Comparison of ENCODE assay signal across 8 cellular contexts in genomic region chr3:45795882-45796765, GRCh38. TPM values are rescaled to one million over a fixed set of nuclear protein-coding genes. Genes with fewer than 3 reads are reported as not detected.
DNase-seq lines count a peak whose midpoint lies in the region; ATAC-seq and TF ChIP-seq lines count a peak whose summit lies in the region.

A gene with protein sequence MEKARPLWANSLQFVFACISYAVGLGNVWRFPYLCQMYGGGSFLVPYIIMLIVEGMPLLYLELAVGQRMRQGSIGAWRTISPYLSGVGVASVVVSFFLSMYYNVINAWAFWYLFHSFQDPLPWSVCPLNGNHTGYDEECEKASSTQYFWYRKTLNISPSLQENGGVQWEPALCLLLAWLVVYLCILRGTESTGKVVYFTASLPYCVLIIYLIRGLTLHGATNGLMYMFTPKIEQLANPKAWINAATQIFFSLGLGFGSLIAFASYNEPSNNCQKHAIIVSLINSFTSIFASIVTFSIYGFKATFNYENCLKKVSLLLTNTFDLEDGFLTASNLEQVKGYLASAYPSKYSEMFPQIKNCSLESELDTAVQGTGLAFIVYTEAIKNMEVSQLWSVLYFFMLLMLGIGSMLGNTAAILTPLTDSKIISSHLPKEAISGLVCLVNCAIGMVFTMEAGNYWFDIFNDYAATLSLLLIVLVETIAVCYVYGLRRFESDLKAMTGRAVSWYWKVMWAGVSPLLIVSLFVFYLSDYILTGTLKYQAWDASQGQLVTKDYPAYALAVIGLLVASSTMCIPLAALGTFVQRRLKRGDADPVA (minus strand): TSS chr3:45796536. CDS start chr3:45796419, 117 bp downstream.

- H3K4me1 ChIP-seq in osteoblast (ENCODE audit: insufficient read depth, low read length): no peaks in the 10 kb centered on the region

- H4K20me1 ChIP-seq in osteoblast (ENCODE audit: insufficient read depth, low read length): no peaks in the 10 kb centered on the region

- no peaks in the 10 kb centered on the region for H3K36me3 ChIP-seq in osteoblast (ENCODE audit: insufficient read depth, low read length)

- H3K27me3 Mint-ChIP-seq in Calu3 (ENCODE audit: unreplicated experiment): peaks cover 51% of the 10 kb centered on the region
- H3K27me3 Mint-ChIP-seq in T-helper 17 cell: peaks cover 62% of the 10 kb centered on the region

- no peak within 1 kb of the TSS for H3K27ac ChIP-seq in osteoblast (ENCODE audit: low read depth, low read length)

- no peak within 1 kb of the TSS for H3K27ac Mint-ChIP-seq in Calu3 (ENCODE audit: unreplicated experiment)
- H3K27ac Mint-ChIP-seq in T-helper 17 cell: peak within 1 kb of the TSS; percentile 51

- H2AFZ ChIP-seq in osteoblast (ENCODE audit: low read length): peak within 1 kb of the TSS; percentile 22

- H3K9me3 ChIP-seq in T-helper 17 cell (ENCODE audit: control insufficient read depth, low read length, poor library complexity, severe bottlenecking): no peaks in the 10 kb centered on the region
- H3K9me3 ChIP-seq in osteoblast (ENCODE audit: low read depth, low read length): no peaks in the 10 kb centered on the region

- no TSS peak for BruUV-seq in Calu3 (replicated peaks; lab: Mats Ljungman, UMichigan)

- H3K27me3 ChIP-seq in osteoblast (ENCODE audit: insufficient read depth, low read length): peaks cover 89% of the 10 kb centered on the region

- H3K9me3 Mint-ChIP-seq in Calu3 (ENCODE audit: low read depth, unreplicated experiment): no peaks in the 10 kb centered on the region

- peak; percentile 39 for DNase-seq in Calu3
- DNase-seq in T-helper 17 cell: no peak
- no peak for DNase-seq in fibroblast of the aortic adventitia (ENCODE audit: low read depth)
- peak; percentile 71 for DNase-seq in osteoblast (ENCODE audit: insufficient read length, low spot score, missing footprints)
- DNase-seq in NCI-H128 (lab: John Stamatoyannopoulos, UW; ENCODE audit: unreplicated experiment): no peak
- DNase-seq in NCI-H2196 treated with DMSO at 0.1 percent for 48 hours (lab: John Stamatoyannopoulos, UW; ENCODE audit: unreplicated experiment): no peak
- no peak for DNase-seq in NOMO-1 treated with DMSO at 0.1 percent for 48 hours (lab: John Stamatoyannopoulos, UW; ENCODE audit: unreplicated experiment)

- intact Hi-C loops in Calu3 (cut with micrococcal nuclease; ENCODE audit: unreplicated experiment): no loop called here

- ATAC-seq in T-helper 17 cell (peak; percentile 52), HG03175 (IDR thresholded peaks at IDR 0.05; ENCODE audit: unreplicated experiment) (no peak)

- H3K4me3 Mint-ChIP-seq in Calu3 (ENCODE audit: low read depth, unreplicated experiment) (peak within 1 kb of the TSS; percentile 67), T-helper 17 cell (peak within 1 kb of the TSS; percentile 87)

- H3K4me2 ChIP-seq in osteoblast (ENCODE audit: insufficient read depth, low read length): peak within 1 kb of the TSS; percentile 45

- H3K4me1 Mint-ChIP-seq in Calu3 (ENCODE audit: low read depth, unreplicated experiment) (peaks cover 31% of the 10 kb centered on the region), T-helper 17 cell (peaks cover 19% of the 10 kb centered on the region)

- H3K79me2 ChIP-seq in osteoblast (ENCODE audit: insufficient read depth, low read length): no peaks in the 10 kb centered on the region

- TF ChIP-seq CTCF in Calu3 (IDR thresholded peaks at IDR 0.05; ENCODE audit: unreplicated experiment) (no peak), fibroblast of the aortic adventitia (IDR thresholded peaks at IDR 0.05; ENCODE audit: insufficient read depth, low read length) (no peak), osteoblast (IDR thresholded peaks at IDR 0.05; ENCODE audit: extremely low read depth, low read depth, low read length) (no peak)

- peaks cover 14% of the 10 kb centered on the region for H3K36me3 Mint-ChIP-seq in Calu3 (ENCODE audit: insufficient read depth, unreplicated experiment)
- peaks cover 2% of the 10 kb centered on the region for H3K36me3 Mint-ChIP-seq in T-helper 17 cell (ENCODE audit: low read depth)

- CTCF ChIA-PET in Calu3 (lab: Charles Lee): interaction anchor here (0.6 to 1.8 kb wide), 2 partner anchors 37 to 140 kb away, joined by 4 to 5 read pairs; no protein-coding TSS in a partner anchor

- H3K4me3 ChIP-seq in fibroblast of the aortic adventitia (ENCODE audit: low read depth, low read length) (peak within 1 kb of the TSS; percentile 44), osteoblast (ENCODE audit: insufficient read depth, low read length) (peak within 1 kb of the TSS; percentile 48)

RNA-seq across cellular contexts. Expression of the gene that starts here (rescaled TPM):
- total RNA-seq in Calu3 (2022) (2.1 and 7.3 TPM in 2 replicates), T-helper 17 cell (under 1 TPM in 1 of 2 donors, not detected in 1; 0.23 TPM), fibroblast of the aortic adventitia (ENCODE audit: low replicate concordance) (not detected in 2 replicates), osteoblast (not detected in 2 replicates)

Comparison
In these comparisons a context has a peak if more than half of its experiments do, and no peak if none do; other contexts are left out.
1. Peak in ATAC-seq in T-helper 17 cell; RNA of the gene not detected or under 1 TPM.
2. Peak in DNase-seq, H3K4me3 ChIP-seq and H3K4me2 ChIP-seq in osteoblast; RNA of the gene not detected or under 1 TPM.